In the genomic region with DNA sequence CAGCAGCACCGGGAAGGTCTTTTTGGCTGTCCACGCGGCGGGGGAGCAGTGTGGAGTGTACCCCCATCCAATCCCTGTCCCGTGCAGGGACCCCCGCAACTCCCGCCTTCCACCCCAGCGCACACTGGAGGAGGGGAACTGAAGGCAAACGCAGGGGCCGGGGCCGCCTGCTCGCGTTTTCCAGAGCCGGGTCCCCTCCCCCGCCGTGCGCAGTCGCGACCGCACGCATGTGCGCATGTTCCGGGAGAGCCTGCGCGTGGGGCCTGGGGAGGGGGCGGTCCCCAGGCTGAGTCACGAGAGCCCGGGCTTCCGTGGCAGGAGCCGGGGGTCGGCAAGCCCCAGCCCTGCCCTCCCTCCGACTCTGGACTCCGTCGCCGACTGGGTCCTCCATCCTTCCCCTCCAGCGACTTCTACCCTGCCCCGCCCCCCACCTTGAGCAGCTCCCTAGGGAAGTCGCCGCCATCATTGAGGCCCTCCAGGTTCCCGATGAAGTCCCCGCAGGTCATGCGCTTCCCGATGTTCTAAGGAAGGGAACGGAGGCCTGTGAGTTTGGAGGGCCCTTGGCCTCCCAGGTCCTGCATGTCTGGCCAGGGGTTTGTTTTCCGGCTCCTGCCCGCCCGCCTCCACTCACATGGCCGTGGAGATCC, we compare ENCODE assay signal across 8 cellular contexts. TPM values are rescaled to one million over a fixed set of nuclear protein-coding genes. Genes with fewer than 3 reads are reported as not detected.
A peak's percentile ranks its signal among the peaks of the same experiment; 100 is the strongest.
DNase-seq lines count a peak whose midpoint lies in the region; ATAC-seq and TF ChIP-seq lines count a peak whose summit lies in the region.

No MANE protein-coding gene starts in this region.

- peak overlapping the region; percentile 88 for H2AFZ ChIP-seq in IMR-90 (replicated peaks; ENCODE audit: low read length, poor library complexity)

- H3K36me3 ChIP-seq in IMR-90 (ENCODE audit: control insufficient read depth, insufficient read depth, low read length) (no peaks in the 10 kb centered on the region), iPS-20b (ENCODE audit: insufficient read depth, low read depth, low read length) (no peaks in the 10 kb centered on the region)

- peak overlapping the region; percentile 36 for H3K4me2 ChIP-seq in IMR-90 (ENCODE audit: low read depth, low read length)

- H3K18ac ChIP-seq in IMR-90 (ENCODE audit: low read depth, low read length), result no peak overlapping the region; the same call in 1 of the 2 replicates

- H2BK120ac ChIP-seq in IMR-90 (ENCODE audit: low read depth, low read length), result no peak overlapping the region

- H2BK5ac ChIP-seq in IMR-90 (ENCODE audit: low read depth, low read length, poor library complexity, severe bottlenecking), result no peak overlapping the region

- H3K27me3 ChIP-seq in IMR-90 (ENCODE audit: control insufficient read depth, insufficient read depth, low read length) (peaks cover 64% of the 10 kb centered on the region), iPS-20b (ENCODE audit: insufficient read depth, low read length) (peaks cover 79% of the 10 kb centered on the region)

- H3K56ac ChIP-seq in IMR-90 (ENCODE audit: extremely low read depth, insufficient read depth, low read length), result no peak overlapping the region

- no peak for TF ChIP-seq CTCF in IMR-90 (conservative IDR thresholded peaks at IDR 0.05; ENCODE audit: low read depth, low read length)

- H4K5ac ChIP-seq in IMR-90 (ENCODE audit: low read depth, low read length), result peak overlapping the region; percentile 51; the same call in 1 of the 2 replicates

- no TSS peak for BruUV-seq in IMR-90 (replicated peaks; lab: Mats Ljungman, UMichigan)

- H2BK15ac ChIP-seq in IMR-90 (ENCODE audit: low read depth, low read length), result no peak overlapping the region

- no peak for TF ChIP-seq POLR2A in IMR-90 (IDR thresholded peaks at IDR 0.05; ENCODE audit: low read depth, low read length)

- peak overlapping the region; percentile 52 for H3K4ac ChIP-seq in IMR-90 (ENCODE audit: low read depth, low read length)

- H4K91ac ChIP-seq in IMR-90 (ENCODE audit: insufficient read depth, low read depth, low read length), result no peak overlapping the region; the same call in 1 of the 2 replicates

- WGBS in IMR-90 (ENCODE audit: extremely low coverage in 2 of 2, insufficient read length in 1 of 2), 2 experiments, result 29% methylated on average over 4 of the region's 48 CpGs; no CpG with 5 or more reads in 1 of the 2 experiments

- in situ Hi-C loops in IMR-90 (cut with MboI; ENCODE audit: low sequenced_read_pairs), result no loop called here

- CTCF ChIA-PET in IMR-90 (lab: Yijun Ruan, JAX), result interaction anchor here (0.6 to 0.7 kb wide), 2 partner anchors 8 to 11 kb away, joined by 3 read pairs; no protein-coding TSS in a partner anchor

- no peak overlapping the region; the same call in 1 of the 2 replicates for H3K27ac ChIP-seq in IMR-90 (ENCODE audit: insufficient read depth, low read length)
- no peak overlapping the region for H3K27ac ChIP-seq in iPS-20b (ENCODE audit: low read length)

- peaks cover 8% of the 10 kb centered on the region; the same call in 1 of the 2 replicates for H3K4me1 ChIP-seq in IMR-90 (ENCODE audit: control insufficient read depth, insufficient read depth, low read length)
- H3K4me1 ChIP-seq in iPS-20b (ENCODE audit: insufficient read depth, low read length), result peaks cover 6% of the 10 kb centered on the region

- POLR2A ChIA-PET in IMR-90 (lab: Charles Lee; ENCODE audit: unreplicated experiment), result no interaction called here

- H3K9me1 ChIP-seq in IMR-90 (ENCODE audit: insufficient read depth, low read length), result peaks cover 11% of the 10 kb centered on the region; the same call in 1 of the 2 replicates

- H4K8ac ChIP-seq in IMR-90 (ENCODE audit: low read depth in 2 of 2, low read length in 2 of 2), result peak overlapping the region; percentile 51 to 80; a peak in 2 of 4 replicates

- peak overlapping the region; percentile 83; the same call in 1 of the 2 replicates for H2AK5ac ChIP-seq in IMR-90 (ENCODE audit: low read depth, low read length)

- no peaks in the 10 kb centered on the region; the same call in 1 of the 2 replicates for H4K20me1 ChIP-seq in IMR-90 (ENCODE audit: insufficient read depth, low read length)

- H3K9ac ChIP-seq in IMR-90 (ENCODE audit: low read depth, low read length) (peak overlapping the region; percentile 22), iPS-20b (ENCODE audit: low read depth, low read length) (peak overlapping the region; percentile 35; the same call in 1 of the 2 replicates)

- no peak overlapping the region for H2BK20ac ChIP-seq in IMR-90 (ENCODE audit: low read depth, low read length)

- dilution Hi-C loops in IMR-90 (cut with HindIII; ENCODE audit: low sequenced_read_pairs, unreplicated experiment), result no loop called here

- H2AK9ac ChIP-seq in IMR-90 (replicated peaks; ENCODE audit: low read depth, low read length, poor library complexity), result peak overlapping the region; percentile 86

- H3K79me1 ChIP-seq in IMR-90 (ENCODE audit: low read depth in 1 of 2, low read length in 2 of 2), result peaks cover 0 to 4% of the 10 kb centered on the region in 2 experiments; a peak in 1 of 4 replicates

- TF ChIP-seq RAD21 in IMR-90 (IDR thresholded peaks at IDR 0.05; ENCODE audit: low read length), result no peak

- intact Hi-C loops in IMR-90 (cut with micrococcal nuclease), result no loop called here

- 0 out of 2 replicates have a peak overlapping the region, but pooled peaks have one; percentile 15 for H3K14ac ChIP-seq in IMR-90 (replicated peaks; ENCODE audit: low read depth, low read length)

- H3K4me3 ChIP-seq in IMR-90 (ENCODE audit: insufficient read depth, low read depth, low read length), result peak overlapping the region; percentile 30
- peak overlapping the region; percentile 63 for H3K4me3 ChIP-seq in iPS-20b (ENCODE audit: low read length)

- no peak overlapping the region for H3K23ac ChIP-seq in IMR-90 (ENCODE audit: low read depth, low read length)

- H3K9me3 ChIP-seq in IMR-90 (ENCODE audit: control insufficient read depth, insufficient read depth, low read length) (no peaks in the 10 kb centered on the region), iPS-20b (ENCODE audit: insufficient read depth, low read depth, low read length) (no peaks in the 10 kb centered on the region)

- ATAC-seq in IMR-90 (ENCODE audit: low read depth) (peak; percentile 56), GM21367 (IDR thresholded peaks at IDR 0.05; ENCODE audit: unreplicated experiment) (no peak)

- DNase-seq in IMR-90 (no peak), NCI-H345 treated with DMSO at 0.1 percent for 48 hours (lab: John Stamatoyannopoulos, UW; ENCODE audit: unreplicated experiment) (no peak), NCI-H2081 (lab: John Stamatoyannopoulos, UW) (no peak), cortex of kidney (lab: John Stamatoyannopoulos, UW) (no peak)
- peak; percentile 29 for DNase-seq in activated naive CD8-positive, alpha-beta T cell treated with anti-CD3 and anti-CD28 coated beads, Interleukin-2, amount 50 U/mL, for 16 hours (ENCODE audit: low read depth, low spot score)
- DNase-seq in stimulated activated CD4-positive, alpha-beta T cell treated with anti-CD3 and anti-CD28 coated beads, Interleukin-4, amount 100 ng/mL, for 1 hour, result peak; percentile 76

TF ChIP-seq in IMR-90, 13 proteins besides CTCF, POLR2A, EP300 and RAD21:
- no peak for TF ChIP-seq FOS (IDR thresholded peaks at IDR 0.05; ENCODE audit: low read depth, low read length)
- peak; percentile 22; the same call in 1 of the 2 replicates for TF ChIP-seq MXI1 (IDR thresholded peaks at IDR 0.05; ENCODE audit: borderline replicate concordance, low read depth, low read length)

RNA-seq across cellular contexts. Expression of a gene that starts 8.0 kb away (rescaled TPM):
- 1.4 and 2.0 TPM in 2 replicates for total RNA-seq in IMR-90 (2012; rRNA removed)
- 4.4 and 5.8 TPM in 2 replicates for polyA plus RNA-seq in IMR-90 (2012; rRNA removed)
- 2.1 and 6.4 TPM in 2 replicates for polyA plus RNA-seq in IMR-90 (2012; cell fraction: cytosol; rRNA removed)
- 6.6 and 10.9 TPM in 2 replicates for polyA plus RNA-seq in IMR-90 (2012; cell fraction: nucleus; rRNA removed; ENCODE audit: low replicate concordance)

RNA-seq across cellular contexts. Expression of a gene that starts 10.1 kb away (rescaled TPM):
- 2.5 and 3.0 TPM in 2 replicates for total RNA-seq in IMR-90 (2012; rRNA removed)
- 8.4 and 13.6 TPM in 2 replicates for polyA plus RNA-seq in IMR-90 (2012; rRNA removed)
- polyA plus RNA-seq in IMR-90 (2012; cell fraction: cytosol; rRNA removed), result 18.3 and 20.0 TPM in 2 replicates
- polyA plus RNA-seq in IMR-90 (2012; cell fraction: nucleus; rRNA removed; ENCODE audit: low replicate concordance), result 23.1 and 53.1 TPM in 2 replicates

RNA-seq across cellular contexts. Expression of a gene that starts 15.0 kb away (rescaled TPM):
- total RNA-seq in IMR-90 (2012; rRNA removed), result 16.1 TPM in 2 replicates
- polyA plus RNA-seq in IMR-90 (2012; rRNA removed), result 32.3 and 34.7 TPM in 2 replicates
- polyA plus RNA-seq in IMR-90 (2012; cell fraction: cytosol; rRNA removed), result 27.9 and 40.3 TPM in 2 replicates
- polyA plus RNA-seq in IMR-90 (2012; cell fraction: nucleus; rRNA removed; ENCODE audit: low replicate concordance), result 81.8 and 143 TPM in 2 replicates

RNA-seq across cellular contexts. Expression of a gene that starts 21.8 kb away (rescaled TPM):
- 43.6 and 55.7 TPM in 2 replicates for total RNA-seq in IMR-90 (2012; rRNA removed)
- 84.9 and 87.6 TPM in 2 replicates for polyA plus RNA-seq in IMR-90 (2012; rRNA removed)
- 81.3 and 97.7 TPM in 2 replicates for polyA plus RNA-seq in IMR-90 (2012; cell fraction: cytosol; rRNA removed)
- 105 and 123 TPM in 2 replicates for polyA plus RNA-seq in IMR-90 (2012; cell fraction: nucleus; rRNA removed; ENCODE audit: low replicate concordance)

RNA-seq across cellular contexts. Expression of a gene that starts 40.8 kb away (rescaled TPM):
- not detected in 2 replicates for total RNA-seq in IMR-90 (2012; rRNA removed)
- not detected in 2 replicates for polyA plus RNA-seq in IMR-90 (2012; rRNA removed)
- polyA plus RNA-seq in IMR-90 (2012; cell fraction: cytosol; rRNA removed), result 0.04 TPM in 1 of 2 replicates, not detected in the other
- polyA plus RNA-seq in IMR-90 (2012; cell fraction: nucleus; rRNA removed; ENCODE audit: low replicate concordance), result not detected in 2 replicates

Comparison
In these comparisons a context has a peak if more than half of its experiments do, and no peak if none do; other contexts are left out.
1. DNase-seq: peak in activated naive CD8-positive, alpha-beta T cell treated with anti-CD3 and anti-CD28 coated beads, Interleukin-2, amount 50 U/mL, for 16 hours (single experiment) and stimulated activated CD4-positive, alpha-beta T cell treated with anti-CD3 and anti-CD28 coated beads, Interleukin-4, amount 100 ng/mL, for 1 hour (single experiment); none in IMR-90 (single experiment), NCI-H345 treated with DMSO at 0.1 percent for 48 hours (single experiment), NCI-H2081 (0 of 2) and cortex of kidney (single experiment).